In genomic region chr14:101117543-101117942, GRCh38 we compare ENCODE assay signal across 37 cellular contexts.
"Had no signal": no experiment of that assay in that cellular context is flagged by ENCODE, and none has a peak within 500 bp of the region (broad histone marks: within the 10 kb centered on the region; RNA-seq: fewer than 3 reads in every experiment).

No MANE protein-coding gene starts in this region.

- H3K27ac ChIP-seq: adrenal gland, body of pancreas, brain microvascular endothelial cell, breast epithelium, VCaP had no signal

- H3K4me1 Mint-ChIP-seq: activated T-helper 17 cell treated with anti-CD3 and anti-CD28 coated beads, Interleukin-2, amount 50 U/mL, for 72 hours had no signal

- H3K4me1 ChIP-seq: adrenal gland, body of pancreas, breast epithelium had no signal

- FAIRE-seq: astrocyte, TTC549 had no signal

- DNase-seq: activated B cell treated with CpG ODN at 0.5 μM for 24 hours; activated CD4-positive, alpha-beta memory T cell treated with anti-CD3 and anti-CD28 coated beads for 36 hours; activated CD4-positive, alpha-beta T cell treated with anti-CD3 and anti-CD28 coated beads for 4 hours; activated CD4-positive, alpha-beta T cell treated with anti-CD3 and anti-CD28 coated beads, Interleukin-2, amount 10 ng/mL, durations not matched to agents 24 days and 14 days; activated CD4-positive, alpha-beta T cell treated with anti-CD3 and anti-CD28 coated beads, Interleukin-2, amount 50 U/mL, for 1 hour; activated CD4-positive, alpha-beta T cell treated with anti-CD3 and anti-CD28 coated beads, Interleukin-2, amount 50 U/mL, for 4 hours; activated CD4-positive, CD25-positive, alpha-beta regulatory T cell treated with anti-CD3 and anti-CD28 coated beads, Interleukin-2, amount 50 U/mL, for 72 hours; activated CD8-positive, alpha-beta memory T cell treated with anti-CD3 and anti-CD28 coated beads, Interleukin-2, amount 50 U/mL, for 4 hours; activated CD8-positive, alpha-beta T cell treated with anti-CD3 and anti-CD28 coated beads for 36 hours; activated effector memory CD4-positive, alpha-beta T cell treated with anti-CD3 and anti-CD28 coated beads, Interleukin-2, amount 50 U/mL, for 16 hours; activated gamma-delta T cell treated with Interleukin-2 at 50 U/mL for 16 hours; activated naive CD4-positive, alpha-beta T cell; activated naive CD4-positive, alpha-beta T cell treated with anti-CD3 and anti-CD28 coated beads for 36 hours; activated naive CD4-positive, alpha-beta T cell treated with anti-CD3 and anti-CD28 coated beads, Interleukin-2, amount 50 U/mL, for 16 hours; activated naive CD8-positive, alpha-beta T cell treated with anti-CD3 and anti-CD28 coated beads for 36 hours; activated T-cell treated with anti-CD3 and anti-CD28 coated beads for 4 hours; activated T-cell treated with anti-CD3 and anti-CD28 coated beads, Interleukin-2, amount 50 U/mL, for 1 hour; activated T-cell treated with anti-CD3 and anti-CD28 coated beads, Interleukin-2, amount 50 U/mL, for 4 hours; activated T-cell treated with anti-CD3 and anti-CD28 coated beads, Interleukin-2, amount 50 U/mL, for 72 hours; amniotic stem cell; aorta; body of pancreas; brain microvascular endothelial cell; central memory CD4-positive, alpha-beta T cell; T-helper 1 cell; T-helper 2 cell; T-helper 9 cell had no signal

- H3K36me3 ChIP-seq: adrenal gland, brain microvascular endothelial cell, breast epithelium had no signal

- H3K27me3 ChIP-seq: adrenal gland, body of pancreas, brain microvascular endothelial cell, breast epithelium had no signal

- H3K9me3 ChIP-seq: adrenal gland, body of pancreas, breast epithelium had no signal

- H3K9me3 Mint-ChIP-seq: activated B cell treated with CpG ODN at 0.5 μM for 24 hours; activated CD4-positive, alpha-beta memory T cell treated with anti-CD3 and anti-CD28 coated beads for 36 hours; activated CD4-positive, alpha-beta T cell treated with anti-CD3 and anti-CD28 coated beads, Interleukin-2, amount 10 ng/mL, durations not matched to agents 24 days and 14 days; activated CD8-positive, alpha-beta T cell treated with anti-CD3 and anti-CD28 coated beads for 36 hours; activated naive CD4-positive, alpha-beta T cell treated with anti-CD3 and anti-CD28 coated beads for 36 hours; activated naive CD4-positive, alpha-beta T cell treated with anti-CD3 and anti-CD28 coated beads, Interleukin-2, amount 50 U/mL, for 72 hours; activated naive CD8-positive, alpha-beta T cell treated with anti-CD3 and anti-CD28 coated beads for 36 hours; activated T-cell treated with anti-CD3 and anti-CD28 coated beads, Interleukin-2, amount 50 U/mL, for 4 hours; activated T-cell treated with anti-CD3 and anti-CD28 coated beads, Interleukin-2, amount 50 U/mL, for 72 hours; activated T-helper 1 cell treated with anti-CD3 and anti-CD28 coated beads, Interleukin-12 subunit alpha, Interleukin-12 subunit beta, Interleukin-2, Interleukin-4 antibody, amounts not matched to agents 30 ng/mL and 10 ng/mL and 1 ng/mL, durations not matched to agents 14 hours and 24 hours and 36 hours; activated T-helper 17 cell treated with anti-CD3 and anti-CD28 coated beads, Interleukin-2, amount 50 U/mL, for 72 hours; T-helper 1 cell treated with Interleukin-12 subunit alpha and Interleukin-12 subunit beta and Interleukin-4 antibody, amounts not matched to agents 30 μg/mL and 1 μg/mL, for 36 hours; T-helper 2 cell treated with Interferon-gamma antibody and Interleukin-4, amounts not matched to agents 5 μg/mL and 100 μg/mL, for 36 hours had no signal

- H3K4me3 Mint-ChIP-seq: activated B cell treated with CpG ODN at 0.5 μM for 24 hours; activated CD4-positive, alpha-beta memory T cell treated with anti-CD3 and anti-CD28 coated beads for 36 hours; activated CD4-positive, alpha-beta T cell treated with anti-CD3 and anti-CD28 coated beads, Interleukin-2, amount 10 ng/mL, durations not matched to agents 24 days and 14 days; activated CD8-positive, alpha-beta T cell treated with anti-CD3 and anti-CD28 coated beads for 36 hours; activated naive CD4-positive, alpha-beta T cell treated with anti-CD3 and anti-CD28 coated beads for 36 hours; activated naive CD8-positive, alpha-beta T cell treated with anti-CD3 and anti-CD28 coated beads for 36 hours; activated T-cell treated with anti-CD3 and anti-CD28 coated beads, Interleukin-2, amount 50 U/mL, for 4 hours; activated T-cell treated with anti-CD3 and anti-CD28 coated beads, Interleukin-2, amount 50 U/mL, for 72 hours; activated T-helper 1 cell treated with anti-CD3 and anti-CD28 coated beads, Interleukin-12 subunit alpha, Interleukin-12 subunit beta, Interleukin-2, Interleukin-4 antibody, amounts not matched to agents 30 ng/mL and 10 ng/mL and 1 ng/mL, durations not matched to agents 14 hours and 24 hours and 36 hours; activated T-helper 17 cell treated with anti-CD3 and anti-CD28 coated beads, Interleukin-2, amount 50 U/mL, for 72 hours; T-helper 1 cell treated with Interleukin-12 subunit alpha and Interleukin-12 subunit beta and Interleukin-4 antibody, amounts not matched to agents 30 μg/mL and 1 μg/mL, for 36 hours; T-helper 2 cell treated with Interferon-gamma antibody and Interleukin-4, amounts not matched to agents 5 μg/mL and 100 μg/mL, for 36 hours had no signal

- H3K36me3 Mint-ChIP-seq: activated CD4-positive, alpha-beta memory T cell treated with anti-CD3 and anti-CD28 coated beads for 36 hours; activated naive CD4-positive, alpha-beta T cell treated with anti-CD3 and anti-CD28 coated beads, Interleukin-2, amount 50 U/mL, for 72 hours; activated naive CD8-positive, alpha-beta T cell treated with anti-CD3 and anti-CD28 coated beads for 36 hours had no signal

- H3K27ac Mint-ChIP-seq: activated B cell treated with CpG ODN at 0.5 μM for 24 hours; activated CD4-positive, alpha-beta memory T cell treated with anti-CD3 and anti-CD28 coated beads for 36 hours; activated CD4-positive, alpha-beta T cell treated with anti-CD3 and anti-CD28 coated beads, Interleukin-2, amount 10 ng/mL, durations not matched to agents 24 days and 14 days; activated CD8-positive, alpha-beta T cell treated with anti-CD3 and anti-CD28 coated beads for 36 hours; activated naive CD4-positive, alpha-beta T cell treated with anti-CD3 and anti-CD28 coated beads for 36 hours; activated naive CD4-positive, alpha-beta T cell treated with anti-CD3 and anti-CD28 coated beads, Interleukin-2, amount 50 U/mL, for 72 hours; activated naive CD8-positive, alpha-beta T cell treated with anti-CD3 and anti-CD28 coated beads for 36 hours; activated T-cell treated with anti-CD3 and anti-CD28 coated beads, Interleukin-2, amount 50 U/mL, for 72 hours; activated T-helper 1 cell treated with anti-CD3 and anti-CD28 coated beads, Interleukin-12 subunit alpha, Interleukin-12 subunit beta, Interleukin-2, Interleukin-4 antibody, amounts not matched to agents 30 ng/mL and 10 ng/mL and 1 ng/mL, durations not matched to agents 14 hours and 24 hours and 36 hours; activated T-helper 17 cell treated with anti-CD3 and anti-CD28 coated beads, Interleukin-2, amount 50 U/mL, for 72 hours; T-helper 1 cell treated with Interleukin-12 subunit alpha and Interleukin-12 subunit beta and Interleukin-4 antibody, amounts not matched to agents 30 μg/mL and 1 μg/mL, for 36 hours; T-helper 2 cell treated with Interferon-gamma antibody and Interleukin-4, amounts not matched to agents 5 μg/mL and 100 μg/mL, for 36 hours had no signal

- ATAC-seq: activated CD8-positive, alpha-beta T cell treated with anti-CD3 and anti-CD28 coated beads for 36 hours; activated naive CD4-positive, alpha-beta T cell treated with anti-CD3 and anti-CD28 coated beads, Interleukin-2, amount 50 U/mL, for 72 hours; activated T-cell treated with anti-CD3 and anti-CD28 coated beads, Interleukin-2, amount 50 U/mL, for 4 hours; activated T-cell treated with anti-CD3 and anti-CD28 coated beads, Interleukin-2, amount 50 U/mL, for 72 hours; activated T-helper 17 cell treated with anti-CD3 and anti-CD28 coated beads, Interleukin-2, amount 50 U/mL, for 72 hours; body of pancreas had no signal

- H3K4me3 ChIP-seq: adrenal gland, body of pancreas, breast epithelium had no signal

- H3K27me3 Mint-ChIP-seq: activated B cell treated with CpG ODN at 0.5 μM for 24 hours had no signal
